Comparison of ENCODE assay signal across 26 cellular contexts in genomic region chr2:202042444-202042843, GRCh38. TPM values are rescaled to one million over a fixed set of nuclear protein-coding genes. Genes with fewer than 3 reads are reported as not detected.
DNase-seq lines count a peak whose midpoint lies in the region; ATAC-seq, FAIRE-seq and TF ChIP-seq lines count a peak whose summit lies in the region.
"Had no signal": no experiment of that assay in that cellular context is flagged by ENCODE, and none has a peak within 500 bp of the region (broad histone marks: within the 10 kb centered on the region; RNA-seq: fewer than 3 reads in every experiment).

No MANE protein-coding gene starts in this region.

- no peaks in the 10 kb centered on the region for H3K9me3 Mint-ChIP-seq in astrocyte (ENCODE audit: unreplicated experiment)
- H3K9me3 Mint-ChIP-seq in activated naive CD8-positive, alpha-beta T cell treated with anti-CD3 and anti-CD28 coated beads for 36 hours, result no peaks in the 10 kb centered on the region
- H3K9me3 Mint-ChIP-seq: CD4-positive, alpha-beta T cell had no signal

- DNase-seq in AG20443 (ENCODE audit: low spot score) (peak; percentile 24), IMR-90 (no peak), astrocyte (ENCODE audit: low read depth) (no peak), trophoblast cell (no peak), prostate gland (ENCODE audit: low spot score) (no peak), GM19238 (ENCODE audit: insufficient read length, low spot score) (no peak)
- no peak for DNase-seq in activated naive CD8-positive, alpha-beta T cell treated with anti-CD3 and anti-CD28 coated beads for 36 hours
- DNase-seq: 8988T; AML-193; CD4-positive, alpha-beta T cell; DMS53; GDM1; KBM-7; MG63; NCI-H1105 treated with DMSO at 0.1 percent for 48 hours; NCI-H2029; NCI-H446 treated with DMSO at 0.1 percent for 48 hours; NCI-H526; SHP77 had no signal

- H2BK5ac ChIP-seq in IMR-90 (ENCODE audit: low read depth, low read length, poor library complexity, severe bottlenecking) (no peak overlapping the region), trophoblast cell (ENCODE audit: low read depth, low read length, poor library complexity) (no peak overlapping the region)

- no peaks in the 10 kb centered on the region for H3K27me3 ChIP-seq in IMR-90 (ENCODE audit: control insufficient read depth, insufficient read depth, low read length)
- H3K27me3 ChIP-seq in astrocyte (ENCODE audit: insufficient read depth, low read length), result no peaks in the 10 kb centered on the region
- no peaks in the 10 kb centered on the region for H3K27me3 ChIP-seq in trophoblast cell (ENCODE audit: insufficient read depth, low read length)
- H3K27me3 ChIP-seq in prostate gland (replicated peaks; ENCODE audit: insufficient read depth), result no peaks in the 10 kb centered on the region
- H3K27me3 ChIP-seq: MG63 had no signal

- intact Hi-C loops in IMR-90 (cut with micrococcal nuclease), result no loop called here
- intact Hi-C loops in prostate gland (cut with DNase I), result no loop called here

- in situ Hi-C loops in IMR-90 (cut with MboI; ENCODE audit: low sequenced_read_pairs), result no loop called here

- H4K20me1 ChIP-seq in IMR-90 (ENCODE audit: insufficient read depth, low read length), result peaks cover 23% of the 10 kb centered on the region
- peaks cover 17% of the 10 kb centered on the region for H4K20me1 ChIP-seq in astrocyte (ENCODE audit: insufficient read depth, low read length)
- H4K20me1 ChIP-seq: BLaER1 treated with 17β-estradiol and CSF1 and Interleukin-3, amounts not matched to agents 10 nM and 100 nM had no signal

- H2BK12ac ChIP-seq in trophoblast cell (ENCODE audit: low read length), result no peak overlapping the region

- ATAC-seq in IMR-90 (ENCODE audit: low read depth) (no peak), HG03097 (IDR thresholded peaks at IDR 0.05; ENCODE audit: low FRiP score, unreplicated experiment) (no peak)

- no peak overlapping the region for H3K56ac ChIP-seq in IMR-90 (ENCODE audit: extremely low read depth, insufficient read depth, low read length)

- H3K79me1 ChIP-seq in IMR-90 (ENCODE audit: low read depth in 1 of 2, low read length in 2 of 2), result peaks cover 12 to 32% of the 10 kb centered on the region in 2 experiments
- H3K79me1 ChIP-seq in trophoblast cell (ENCODE audit: low read length), result no peaks in the 10 kb centered on the region

- H3K9ac ChIP-seq in IMR-90 (ENCODE audit: low read depth, low read length) (no peak overlapping the region), astrocyte (ENCODE audit: low read length) (no peak overlapping the region), trophoblast cell (ENCODE audit: low read length) (peak overlapping the region; percentile 79)
- H3K9ac ChIP-seq: BLaER1 treated with 17β-estradiol and CSF1 and Interleukin-3, amounts not matched to agents 10 nM and 100 nM had no signal

- CTCF ChIA-PET in IMR-90 (lab: Yijun Ruan, JAX), result interaction anchor here (0.9 kb wide), 1 partner anchor 14 kb away, joined by 3 read pairs; no protein-coding TSS in a partner anchor

- no peak for FAIRE-seq in astrocyte (lab: Jason Lieb, UNC)
- FAIRE-seq: GM12891, H1 had no signal

- H2AK9ac ChIP-seq in IMR-90 (replicated peaks; ENCODE audit: low read depth, low read length, poor library complexity), result no peak overlapping the region

- H4K8ac ChIP-seq in IMR-90 (ENCODE audit: low read depth in 2 of 2, low read length in 2 of 2) (peak overlapping the region in 1 of 2 experiments; percentile 46; a peak in 1 of 4 replicates), trophoblast cell (ENCODE audit: low read depth, low read length) (no peak overlapping the region)

- POLR2A ChIA-PET in IMR-90 (lab: Charles Lee; ENCODE audit: unreplicated experiment), result no interaction called here

- H3K23ac ChIP-seq in IMR-90 (ENCODE audit: low read depth, low read length) (peak overlapping the region; percentile 51; the same call in 1 of the 2 replicates), trophoblast cell (ENCODE audit: low read length) (no peak overlapping the region)

- H4K5ac ChIP-seq in IMR-90 (ENCODE audit: low read depth, low read length), result no peak overlapping the region

- H3K27ac Mint-ChIP-seq in astrocyte (ENCODE audit: unreplicated experiment), result no peak overlapping the region
- no peak overlapping the region for H3K27ac Mint-ChIP-seq in activated naive CD8-positive, alpha-beta T cell treated with anti-CD3 and anti-CD28 coated beads for 36 hours
- H3K27ac Mint-ChIP-seq: CD4-positive, alpha-beta T cell had no signal

- H3K27ac ChIP-seq in IMR-90 (ENCODE audit: insufficient read depth, low read length) (no peak overlapping the region), astrocyte (ENCODE audit: low read depth, low read length) (no peak overlapping the region), trophoblast cell (ENCODE audit: low read depth, low read length) (no peak overlapping the region), prostate gland (no peak overlapping the region)
- H3K27ac ChIP-seq: BLaER1 treated with 17β-estradiol and CSF1 and Interleukin-3, amounts not matched to agents 10 nM and 100 nM; RWPE1 had no signal

- H2AK5ac ChIP-seq in IMR-90 (ENCODE audit: low read depth, low read length) (peak overlapping the region; percentile 37; the same call in 1 of the 2 replicates), trophoblast cell (ENCODE audit: low read length) (no peak overlapping the region)

- H3K4me2 ChIP-seq in IMR-90 (ENCODE audit: low read depth, low read length) (no peak overlapping the region), astrocyte (ENCODE audit: low read length) (peak overlapping the region; percentile 1), trophoblast cell (ENCODE audit: low read length) (no peak overlapping the region)

- H2AFZ ChIP-seq in IMR-90 (replicated peaks; ENCODE audit: low read length, poor library complexity), result peak overlapping the region; percentile 28
- no peak overlapping the region for H2AFZ ChIP-seq in astrocyte (ENCODE audit: low read depth, low read length)
- H2AFZ ChIP-seq in trophoblast cell (ENCODE audit: insufficient read depth, low read length, poor library complexity), result no peak overlapping the region

- no TSS peak for BruUV-seq in IMR-90 (replicated peaks; lab: Mats Ljungman, UMichigan)

- peaks cover 32% of the 10 kb centered on the region for H3K4me1 Mint-ChIP-seq in astrocyte (ENCODE audit: low read depth, unreplicated experiment)
- H3K4me1 Mint-ChIP-seq in activated naive CD8-positive, alpha-beta T cell treated with anti-CD3 and anti-CD28 coated beads for 36 hours, result no peaks in the 10 kb centered on the region

- H3K4ac ChIP-seq in IMR-90 (ENCODE audit: low read depth, low read length) (peak overlapping the region; percentile 73), trophoblast cell (ENCODE audit: low read depth, low read length) (no peak overlapping the region)

- H3K9me1 ChIP-seq in IMR-90 (ENCODE audit: insufficient read depth, low read length), result peaks cover 10% of the 10 kb centered on the region

- H3K36me3 ChIP-seq in IMR-90 (ENCODE audit: control insufficient read depth, insufficient read depth, low read length) (peaks cover 11% of the 10 kb centered on the region), astrocyte (ENCODE audit: insufficient read depth, low read length) (no peaks in the 10 kb centered on the region), trophoblast cell (ENCODE audit: control insufficient read depth in 1 of 2, insufficient read depth in 2 of 2, low read length in 2 of 2) (no peaks in the 10 kb centered on the region), prostate gland (no peaks in the 10 kb centered on the region)
- H3K36me3 ChIP-seq: BLaER1 treated with 17β-estradiol and CSF1 and Interleukin-3, amounts not matched to agents 10 nM and 100 nM; MG63 had no signal

- H4K91ac ChIP-seq in IMR-90 (ENCODE audit: insufficient read depth, low read depth, low read length) (no peak overlapping the region; the same call in 1 of the 2 replicates), trophoblast cell (ENCODE audit: low read depth, low read length) (no peak overlapping the region)

- no peak overlapping the region for H4K12ac ChIP-seq in trophoblast cell (ENCODE audit: low read depth, low read length)

- peaks cover 25% of the 10 kb centered on the region for H3K79me2 ChIP-seq in astrocyte (ENCODE audit: insufficient read depth, low read length)
- no peaks in the 10 kb centered on the region for H3K79me2 ChIP-seq in trophoblast cell (ENCODE audit: control insufficient read depth, insufficient read depth, low read length, poor library complexity)

- H3K36me3 Mint-ChIP-seq in astrocyte (ENCODE audit: low read depth, unreplicated experiment), result no peaks in the 10 kb centered on the region
- no peaks in the 10 kb centered on the region for H3K36me3 Mint-ChIP-seq in activated naive CD8-positive, alpha-beta T cell treated with anti-CD3 and anti-CD28 coated beads for 36 hours

- H3K27me3 Mint-ChIP-seq in astrocyte (ENCODE audit: low read depth, unreplicated experiment), result peaks cover 4% of the 10 kb centered on the region
- H3K27me3 Mint-ChIP-seq in activated naive CD8-positive, alpha-beta T cell treated with anti-CD3 and anti-CD28 coated beads for 36 hours, result peaks cover 58% of the 10 kb centered on the region

- H2BK120ac ChIP-seq in IMR-90 (ENCODE audit: low read depth, low read length) (peak overlapping the region; percentile 34; the same call in 1 of the 2 replicates), trophoblast cell (ENCODE audit: insufficient read depth, low read length, poor library complexity) (no peak overlapping the region)

- no peak for TF ChIP-seq RAD21 in IMR-90 (IDR thresholded peaks at IDR 0.05; ENCODE audit: low read length)

- H3K9me3 ChIP-seq in IMR-90 (ENCODE audit: control insufficient read depth, insufficient read depth, low read length), result no peaks in the 10 kb centered on the region
- H3K9me3 ChIP-seq in astrocyte (ENCODE audit: insufficient read depth, low read depth, low read length), result no peaks in the 10 kb centered on the region
- H3K9me3 ChIP-seq in trophoblast cell (ENCODE audit: insufficient read depth, low read depth, low read length), result no peaks in the 10 kb centered on the region
- no peaks in the 10 kb centered on the region for H3K9me3 ChIP-seq in prostate gland
- H3K9me3 ChIP-seq: BLaER1 treated with 17β-estradiol and CSF1 and Interleukin-3, amounts not matched to agents 10 nM and 100 nM; MG63 had no signal

- WGBS in IMR-90 (ENCODE audit: extremely low coverage in 2 of 2, insufficient read length in 1 of 2), 2 experiments, result 100% methylated on average over 1 of the region's 5 CpGs; no CpG with 5 or more reads in 1 of the 2 experiments
- no CpG with 5 or more reads among the region's 5 CpGs for WGBS in trophoblast cell (ENCODE audit: extremely low coverage, insufficient coverage, insufficient read length)
- WGBS in prostate gland, result 91% methylated on average over 5 of the region's 5 CpGs

- H3K4me3 Mint-ChIP-seq in astrocyte (ENCODE audit: unreplicated experiment), result no peak overlapping the region
- no peak overlapping the region for H3K4me3 Mint-ChIP-seq in activated naive CD8-positive, alpha-beta T cell treated with anti-CD3 and anti-CD28 coated beads for 36 hours
- H3K4me3 Mint-ChIP-seq: CD4-positive, alpha-beta T cell had no signal

- peak overlapping the region; percentile 54; the same call in 1 of the 2 replicates for H2BK20ac ChIP-seq in IMR-90 (ENCODE audit: low read depth, low read length)

- no peak overlapping the region for H3K4me3 ChIP-seq in IMR-90 (ENCODE audit: insufficient read depth, low read depth, low read length)
- no peak overlapping the region for H3K4me3 ChIP-seq in astrocyte (ENCODE audit: insufficient read depth, low read depth, low read length)
- no peak overlapping the region for H3K4me3 ChIP-seq in trophoblast cell (ENCODE audit: low read depth, low read length)
- no peak overlapping the region for H3K4me3 ChIP-seq in prostate gland
- H3K4me3 ChIP-seq: BLaER1 treated with 17β-estradiol and CSF1 and Interleukin-3, amounts not matched to agents 10 nM and 100 nM; MG63 had no signal

- dilution Hi-C loops in IMR-90 (cut with HindIII; ENCODE audit: low sequenced_read_pairs, unreplicated experiment), result no loop called here

- TF ChIP-seq POLR2A in IMR-90 (IDR thresholded peaks at IDR 0.05; ENCODE audit: low read depth, low read length) (no peak), prostate gland (IDR thresholded peaks at IDR 0.05) (no peak)

- H2BK15ac ChIP-seq in IMR-90 (ENCODE audit: low read depth, low read length), result peak overlapping the region; percentile 15; the same call in 1 of the 3 replicates

- TF ChIP-seq CTCF in IMR-90 (conservative IDR thresholded peaks at IDR 0.05; ENCODE audit: low read depth, low read length) (no peak), astrocyte (IDR thresholded peaks at IDR 0.05; ENCODE audit: insufficient read depth, low read depth, low read length) (no peak), prostate gland (IDR thresholded peaks at IDR 0.05) (no peak)

- H3K18ac ChIP-seq in IMR-90 (ENCODE audit: low read depth, low read length), result no peak overlapping the region
- H3K18ac ChIP-seq in trophoblast cell (ENCODE audit: low read length), result no peak overlapping the region

- peak overlapping the region; percentile 34; the same call in 1 of the 2 replicates for H3K14ac ChIP-seq in IMR-90 (replicated peaks; ENCODE audit: low read depth, low read length)
- H3K14ac ChIP-seq in trophoblast cell (ENCODE audit: low read length), result no peak overlapping the region

- peaks cover 16% of the 10 kb centered on the region for H3K4me1 ChIP-seq in IMR-90 (ENCODE audit: control insufficient read depth, insufficient read depth, low read length)
- H3K4me1 ChIP-seq in astrocyte (ENCODE audit: insufficient read depth, low read length), result peaks cover 27% of the 10 kb centered on the region
- peaks cover 2 to 7% of the 10 kb centered on the region in 2 experiments for H3K4me1 ChIP-seq in trophoblast cell (ENCODE audit: control insufficient read depth in 1 of 2, insufficient read depth in 2 of 2, low read length in 2 of 2)
- H3K4me1 ChIP-seq in prostate gland (replicated peaks), result no peaks in the 10 kb centered on the region

RNA-seq across cellular contexts. Expression of gene FZD7, which starts 8.8 kb away (rescaled TPM):
- total RNA-seq in IMR-90 (2012; rRNA removed) (62.4 and 81.1 TPM in 2 replicates), astrocyte (61.5 and 65.9 TPM in 2 replicates), prostate gland (10 to 100 TPM; 16.1 to 26.1 TPM)
- polyA plus RNA-seq in IMR-90 (2012; rRNA removed), result 87.9 and 90.9 TPM in 2 replicates
- 34.4 and 91.8 TPM in 2 replicates for polyA plus RNA-seq in IMR-90 (2012; cell fraction: cytosol; rRNA removed)
- polyA plus RNA-seq in IMR-90 (2012; cell fraction: nucleus; rRNA removed; ENCODE audit: low replicate concordance), result 21.3 and 47.0 TPM in 2 replicates
- polyA plus RNA-seq in trophoblast cell (2013), result 8.7 and 9.3 TPM in 2 replicates
- total RNA-seq in activated naive CD8-positive, alpha-beta T cell treated with anti-CD3 and anti-CD28 coated beads for 36 hours, result under 1 TPM; 0.52 to 0.68 TPM

RNA-seq across cellular contexts. Expression of gene KIAA2012, which starts 30.6 kb away (rescaled TPM):
- total RNA-seq in IMR-90 (2012; rRNA removed) (under 0.01 TPM in 2 replicates), astrocyte (not detected in 2 replicates), prostate gland (under 1 TPM in 1 of 2 donors, not detected in 1; 0.74 TPM)
- 0.04 and 0.09 TPM in 2 replicates for polyA plus RNA-seq in IMR-90 (2012; rRNA removed)
- polyA plus RNA-seq in IMR-90 (2012; cell fraction: cytosol; rRNA removed), result 0.04 and 0.05 TPM in 2 replicates
- 0.61 and 1.0 TPM in 2 replicates for polyA plus RNA-seq in IMR-90 (2012; cell fraction: nucleus; rRNA removed; ENCODE audit: low replicate concordance)
- polyA plus RNA-seq in trophoblast cell (2013), result not detected in 2 replicates
- not detected for total RNA-seq in activated naive CD8-positive, alpha-beta T cell treated with anti-CD3 and anti-CD28 coated beads for 36 hours
- total RNA-seq: CD4-positive, alpha-beta T cell; H1; HT1080; LHCN-M2 had no signal
- polyA plus RNA-seq: H1 had no signal

Comparison
In these comparisons a context has a peak if more than half of its experiments do, and no peak if none do; other contexts are left out.
1. RNA of gene FZD7, which starts 8.8 kb away (total RNA-seq): 62.4 to 81.1 TPM in IMR-90, 61.5 to 65.9 TPM in astrocyte and 16.1 to 26.1 TPM in prostate gland; 0.52 to 0.68 TPM in activated naive CD8-positive, alpha-beta T cell treated with anti-CD3 and anti-CD28 coated beads for 36 hours; every median in the first group is over 10 times any median in the second.